Comparison of ENCODE assay signal across 8 cellular contexts in the genomic region with DNA sequence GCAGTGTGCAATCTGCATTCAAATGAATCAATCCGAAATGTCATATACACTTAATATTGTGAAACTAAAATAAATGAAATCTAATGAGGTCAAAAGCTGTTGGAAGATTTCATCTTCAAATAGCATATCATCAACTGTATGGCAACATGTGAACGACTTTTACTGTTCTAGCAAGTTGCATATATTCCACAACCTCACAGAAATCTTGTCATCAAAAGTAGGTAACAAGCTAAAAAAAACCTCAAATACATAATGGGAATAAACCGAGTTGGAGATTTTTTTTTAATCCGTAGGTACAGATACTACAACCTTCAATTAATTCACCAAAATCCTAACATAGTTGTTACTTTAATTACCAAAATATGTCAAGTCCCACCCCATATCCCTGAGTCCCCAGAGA. TPM values are rescaled to one million over a fixed set of nuclear protein-coding genes. Genes with fewer than 3 reads are reported as not detected.
DNase-seq lines count a peak whose midpoint lies in the region; ATAC-seq, FAIRE-seq and TF ChIP-seq lines count a peak whose summit lies in the region.

No MANE protein-coding gene starts in this region.

- no peak for ATAC-seq in HG03342 (IDR thresholded peaks at IDR 0.05; ENCODE audit: unreplicated experiment)

- H3K9ac ChIP-seq in mucosa of stomach (ENCODE audit: low read length): peak overlapping the region; percentile 98

- peak overlapping the region; percentile 98 to 99 for H3K27ac ChIP-seq in breast epithelium

- H3K9me3 ChIP-seq in breast epithelium (no peaks in the 10 kb centered on the region), mucosa of stomach (ENCODE audit: control insufficient read depth, low read length) (no peaks in the 10 kb centered on the region)

- H3K36me3 ChIP-seq in breast epithelium: no peaks in the 10 kb centered on the region
- H3K36me3 ChIP-seq in mucosa of stomach (ENCODE audit: control insufficient read depth, insufficient read depth, low read length): no peaks in the 10 kb centered on the region

- TF ChIP-seq POLR2A in breast epithelium (IDR thresholded peaks at IDR 0.05): no peak
- TF ChIP-seq POLR2A in GM12892 (IDR thresholded peaks at IDR 0.05; ENCODE audit: low read depth, low read length): no peak

- intact Hi-C loops in breast epithelium (cut with DNase I; ENCODE audit: low total_unique reads): no loop called here

- TF ChIP-seq CTCF in AG09309 (IDR thresholded peaks at IDR 0.05; ENCODE audit: control insufficient read depth, insufficient read depth, low read depth, low read length, missing control alignments) (no peak), breast epithelium (IDR thresholded peaks at IDR 0.05) (no peak)

- H3K4me3 ChIP-seq in AG09309 (ENCODE audit: control insufficient read depth, low read depth, low read length) (peak overlapping the region; percentile 78), breast epithelium (peak overlapping the region; percentile 85 to 99 (median 99)), mucosa of stomach (ENCODE audit: low read length) (peak overlapping the region; percentile 29)
- H3K4me3 ChIP-seq in Jurkat, Clone E6-1 (ENCODE audit: low read length): peak overlapping the region; percentile 75

- peaks cover 0 to 19% of the 10 kb centered on the region in 2 donors for H3K4me1 ChIP-seq in breast epithelium
- H3K4me1 ChIP-seq in mucosa of stomach (ENCODE audit: control insufficient read depth, insufficient read depth, low read length): peaks cover 21% of the 10 kb centered on the region

- DNase-seq in AG09309 (ENCODE audit: low read depth) (no peak), breast epithelium (ENCODE audit: low spot score in 2 of 2) (no peak), cortex of kidney (lab: John Stamatoyannopoulos, UW) (no peak), GM12892 (ENCODE audit: insufficient read length) (no peak)
- no peak for DNase-seq in Jurkat, Clone E6-1 (ENCODE audit: low read depth, low spot score)
- DNase-seq in activated CD4-positive, alpha-beta T cell treated with anti-CD3 and anti-CD28 coated beads, Interleukin-2, amount 50 U/mL, for 48 hours: no peak

- FAIRE-seq in GM12892 (lab: Jason Lieb, UNC): no peak

- H3K27me3 ChIP-seq in breast epithelium (no peaks in the 10 kb centered on the region), mucosa of stomach (ENCODE audit: control insufficient read depth, insufficient read depth, low read length) (no peaks in the 10 kb centered on the region)

RNA-seq across cellular contexts. Expression of a gene that starts 1.1 kb away (rescaled TPM):
- polyA plus RNA-seq in Jurkat, Clone E6-1 (2012; ENCODE audit: insufficient read depth, insufficient read length): 35.6 TPM
- 10 to 100 TPM; 30.6 to 80.2 (median 50.5) TPM for total RNA-seq in breast epithelium
- polyA plus RNA-seq in GM12892 (2012; ENCODE audit: missing spikeins): 35.9 TPM

RNA-seq across cellular contexts. Expression of a gene that starts 47.6 kb away (rescaled TPM):
- polyA plus RNA-seq in Jurkat, Clone E6-1 (2012; ENCODE audit: insufficient read depth, insufficient read length): 34.0 TPM
- 100 to 1,000 TPM in 1 of 3 donors, 10 to 100 TPM in 2; 30.7 to 124 (median 52.8) TPM for total RNA-seq in breast epithelium
- polyA plus RNA-seq in GM12892 (2012; ENCODE audit: missing spikeins): 40.5 TPM

Comparison
In these comparisons a context has a peak if more than half of its experiments do, and no peak if none do; other contexts are left out.
1. H3K4me3 ChIP-seq: peak in every context shown above with its lines; median percentile 99 in breast epithelium; 78 in AG09309; 75 in Jurkat, Clone E6-1; 29 in mucosa of stomach.